Comparison of ENCODE assay signal across 2 cellular contexts in the genomic region with DNA sequence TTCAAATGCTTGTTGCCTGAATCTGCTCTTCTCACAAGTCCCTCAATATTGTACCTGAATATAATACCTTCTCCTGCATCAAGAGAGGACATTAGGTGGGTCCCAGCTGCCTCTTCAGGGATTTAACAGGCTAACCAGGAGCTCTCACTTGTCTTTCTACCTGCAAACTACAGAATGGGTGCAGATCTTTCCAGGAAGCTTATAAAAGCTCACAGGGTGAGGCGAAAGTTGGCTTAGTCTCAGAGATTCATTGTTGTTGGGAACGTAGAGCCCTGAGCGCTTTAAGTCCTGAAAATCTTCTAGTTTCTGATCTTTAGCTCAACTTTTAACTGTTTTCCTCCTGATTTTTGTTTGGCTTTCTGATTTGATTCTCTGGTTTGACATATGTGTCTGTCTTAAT.
TF ChIP-seq lines count a peak whose summit lies in the region.

No MANE protein-coding gene starts in this region.

TF ChIP-seq in K562, 482 proteins besides CTCF, POLR2A, EP300 and RAD21 (continued from another document):
- TF ChIP-seq, protein P1, sequence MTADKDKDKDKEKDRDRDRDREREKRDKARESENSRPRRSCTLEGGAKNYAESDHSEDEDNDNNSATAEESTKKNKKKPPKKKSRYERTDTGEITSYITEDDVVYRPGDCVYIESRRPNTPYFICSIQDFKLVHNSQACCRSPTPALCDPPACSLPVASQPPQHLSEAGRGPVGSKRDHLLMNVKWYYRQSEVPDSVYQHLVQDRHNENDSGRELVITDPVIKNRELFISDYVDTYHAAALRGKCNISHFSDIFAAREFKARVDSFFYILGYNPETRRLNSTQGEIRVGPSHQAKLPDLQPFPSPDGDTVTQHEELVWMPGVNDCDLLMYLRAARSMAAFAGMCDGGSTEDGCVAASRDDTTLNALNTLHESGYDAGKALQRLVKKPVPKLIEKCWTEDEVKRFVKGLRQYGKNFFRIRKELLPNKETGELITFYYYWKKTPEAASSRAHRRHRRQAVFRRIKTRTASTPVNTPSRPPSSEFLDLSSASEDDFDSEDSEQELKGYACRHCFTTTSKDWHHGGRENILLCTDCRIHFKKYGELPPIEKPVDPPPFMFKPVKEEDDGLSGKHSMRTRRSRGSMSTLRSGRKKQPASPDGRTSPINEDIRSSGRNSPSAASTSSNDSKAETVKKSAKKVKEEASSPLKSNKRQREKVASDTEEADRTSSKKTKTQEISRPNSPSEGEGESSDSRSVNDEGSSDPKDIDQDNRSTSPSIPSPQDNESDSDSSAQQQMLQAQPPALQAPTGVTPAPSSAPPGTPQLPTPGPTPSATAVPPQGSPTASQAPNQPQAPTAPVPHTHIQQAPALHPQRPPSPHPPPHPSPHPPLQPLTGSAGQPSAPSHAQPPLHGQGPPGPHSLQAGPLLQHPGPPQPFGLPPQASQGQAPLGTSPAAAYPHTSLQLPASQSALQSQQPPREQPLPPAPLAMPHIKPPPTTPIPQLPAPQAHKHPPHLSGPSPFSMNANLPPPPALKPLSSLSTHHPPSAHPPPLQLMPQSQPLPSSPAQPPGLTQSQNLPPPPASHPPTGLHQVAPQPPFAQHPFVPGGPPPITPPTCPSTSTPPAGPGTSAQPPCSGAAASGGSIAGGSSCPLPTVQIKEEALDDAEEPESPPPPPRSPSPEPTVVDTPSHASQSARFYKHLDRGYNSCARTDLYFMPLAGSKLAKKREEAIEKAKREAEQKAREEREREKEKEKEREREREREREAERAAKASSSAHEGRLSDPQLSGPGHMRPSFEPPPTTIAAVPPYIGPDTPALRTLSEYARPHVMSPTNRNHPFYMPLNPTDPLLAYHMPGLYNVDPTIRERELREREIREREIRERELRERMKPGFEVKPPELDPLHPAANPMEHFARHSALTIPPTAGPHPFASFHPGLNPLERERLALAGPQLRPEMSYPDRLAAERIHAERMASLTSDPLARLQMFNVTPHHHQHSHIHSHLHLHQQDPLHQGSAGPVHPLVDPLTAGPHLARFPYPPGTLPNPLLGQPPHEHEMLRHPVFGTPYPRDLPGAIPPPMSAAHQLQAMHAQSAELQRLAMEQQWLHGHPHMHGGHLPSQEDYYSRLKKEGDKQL (CRISPR knock-in tag; IDR thresholded peaks at IDR 0.05; ENCODE audit: borderline replicate concordance) = no peak
- TF ChIP-seq E2F3 (CRISPR knock-in tag; IDR thresholded peaks at IDR 0.05) (no peak), ELF2 (CRISPR knock-in tag; IDR thresholded peaks at IDR 0.05) (no peak), HLTF (IDR thresholded peaks at IDR 0.05) (no peak), EHMT2 (IDR thresholded peaks at IDR 0.05) (no peak), C11orf30 (IDR thresholded peaks at IDR 0.05; ENCODE audit: low read depth) (no peak), GABPB2 (CRISPR knock-in tag; conservative IDR thresholded peaks at IDR 0.05) (no peak), ZSCAN32 (CRISPR knock-in tag; IDR thresholded peaks at IDR 0.05) (no peak), NUFIP1 (IDR thresholded peaks at IDR 0.05; ENCODE audit: partially characterized antibody) (no peak), GABPB1 (CRISPR knock-in tag; IDR thresholded peaks at IDR 0.05) (no peak)
- TF ChIP-seq, protein P2, sequence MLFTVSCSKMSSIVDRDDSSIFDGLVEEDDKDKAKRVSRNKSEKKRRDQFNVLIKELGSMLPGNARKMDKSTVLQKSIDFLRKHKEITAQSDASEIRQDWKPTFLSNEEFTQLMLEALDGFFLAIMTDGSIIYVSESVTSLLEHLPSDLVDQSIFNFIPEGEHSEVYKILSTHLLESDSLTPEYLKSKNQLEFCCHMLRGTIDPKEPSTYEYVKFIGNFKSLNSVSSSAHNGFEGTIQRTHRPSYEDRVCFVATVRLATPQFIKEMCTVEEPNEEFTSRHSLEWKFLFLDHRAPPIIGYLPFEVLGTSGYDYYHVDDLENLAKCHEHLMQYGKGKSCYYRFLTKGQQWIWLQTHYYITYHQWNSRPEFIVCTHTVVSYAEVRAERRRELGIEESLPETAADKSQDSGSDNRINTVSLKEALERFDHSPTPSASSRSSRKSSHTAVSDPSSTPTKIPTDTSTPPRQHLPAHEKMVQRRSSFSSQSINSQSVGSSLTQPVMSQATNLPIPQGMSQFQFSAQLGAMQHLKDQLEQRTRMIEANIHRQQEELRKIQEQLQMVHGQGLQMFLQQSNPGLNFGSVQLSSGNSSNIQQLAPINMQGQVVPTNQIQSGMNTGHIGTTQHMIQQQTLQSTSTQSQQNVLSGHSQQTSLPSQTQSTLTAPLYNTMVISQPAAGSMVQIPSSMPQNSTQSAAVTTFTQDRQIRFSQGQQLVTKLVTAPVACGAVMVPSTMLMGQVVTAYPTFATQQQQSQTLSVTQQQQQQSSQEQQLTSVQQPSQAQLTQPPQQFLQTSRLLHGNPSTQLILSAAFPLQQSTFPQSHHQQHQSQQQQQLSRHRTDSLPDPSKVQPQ (CRISPR knock-in tag; IDR thresholded peaks at IDR 0.05; ENCODE audit: borderline replicate concordance) = no peak
- TF ChIP-seq, protein P3, sequence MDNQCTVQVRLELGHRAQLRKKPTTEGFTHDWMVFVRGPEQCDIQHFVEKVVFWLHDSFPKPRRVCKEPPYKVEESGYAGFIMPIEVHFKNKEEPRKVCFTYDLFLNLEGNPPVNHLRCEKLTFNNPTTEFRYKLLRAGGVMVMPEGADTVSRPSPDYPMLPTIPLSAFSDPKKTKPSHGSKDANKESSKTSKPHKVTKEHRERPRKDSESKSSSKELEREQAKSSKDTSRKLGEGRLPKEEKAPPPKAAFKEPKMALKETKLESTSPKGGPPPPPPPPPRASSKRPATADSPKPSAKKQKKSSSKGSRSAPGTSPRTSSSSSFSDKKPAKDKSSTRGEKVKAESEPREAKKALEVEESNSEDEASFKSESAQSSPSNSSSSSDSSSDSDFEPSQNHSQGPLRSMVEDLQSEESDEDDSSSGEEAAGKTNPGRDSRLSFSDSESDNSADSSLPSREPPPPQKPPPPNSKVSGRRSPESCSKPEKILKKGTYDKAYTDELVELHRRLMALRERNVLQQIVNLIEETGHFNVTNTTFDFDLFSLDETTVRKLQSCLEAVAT (IDR thresholded peaks at IDR 0.05) = no peak

TF ChIP-seq in HEK293T, 16 proteins besides CTCF, POLR2A, EP300 and RAD21 (continued from another document):
- TF ChIP-seq TARDBP (IDR thresholded peaks at IDR 0.05) (no peak), FOXA1 (IDR thresholded peaks at IDR 0.05) (no peak), SP1 (IDR thresholded peaks at IDR 0.05) (no peak), NFRKB (IDR thresholded peaks at IDR 0.05) (no peak), ARNT (IDR thresholded peaks at IDR 0.05) (no peak), FOXM1 (IDR thresholded peaks at IDR 0.05; ENCODE audit: borderline replicate concordance) (no peak), ELF4 (IDR thresholded peaks at IDR 0.05) (no peak), ZNF384 (IDR thresholded peaks at IDR 0.05) (no peak), SUZ12 (IDR thresholded peaks at IDR 0.05) (no peak), FOXK2 (IDR thresholded peaks at IDR 0.05) (no peak)
- TF ChIP-seq, protein P4, sequence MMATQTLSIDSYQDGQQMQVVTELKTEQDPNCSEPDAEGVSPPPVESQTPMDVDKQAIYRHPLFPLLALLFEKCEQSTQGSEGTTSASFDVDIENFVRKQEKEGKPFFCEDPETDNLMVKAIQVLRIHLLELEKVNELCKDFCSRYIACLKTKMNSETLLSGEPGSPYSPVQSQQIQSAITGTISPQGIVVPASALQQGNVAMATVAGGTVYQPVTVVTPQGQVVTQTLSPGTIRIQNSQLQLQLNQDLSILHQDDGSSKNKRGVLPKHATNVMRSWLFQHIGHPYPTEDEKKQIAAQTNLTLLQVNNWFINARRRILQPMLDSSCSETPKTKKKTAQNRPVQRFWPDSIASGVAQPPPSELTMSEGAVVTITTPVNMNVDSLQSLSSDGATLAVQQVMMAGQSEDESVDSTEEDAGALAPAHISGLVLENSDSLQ (IDR thresholded peaks at IDR 0.05) = no peak
